In genomic region chr18:45588831-45589558, GRCh38 we compare ENCODE assay signal across 16 cellular contexts. TPM values are rescaled to one million over a fixed set of nuclear protein-coding genes. Genes with fewer than 3 reads are reported as not detected.
A peak's percentile ranks its signal among the peaks of the same experiment; 100 is the strongest.
DNase-seq lines count a peak whose midpoint lies in the region; ATAC-seq and TF ChIP-seq lines count a peak whose summit lies in the region.
"Had no signal": no experiment of that assay in that cellular context is flagged by ENCODE, and none has a peak within 500 bp of the region (broad histone marks: within the 10 kb centered on the region; RNA-seq: fewer than 3 reads in every experiment).

No MANE protein-coding gene starts in this region.

- TF ChIP-seq CTCF in AG09309 (IDR thresholded peaks at IDR 0.05; ENCODE audit: control insufficient read depth, insufficient read depth, low read depth, low read length, missing control alignments) (no peak), endodermal cell (conservative IDR thresholded peaks at IDR 0.05) (no peak)

- 73 to 83% methylated on average over 1 to 7 of the region's 8 CpGs for WGBS in endodermal cell (ENCODE audit: insufficient coverage in 1 of 2, insufficient read length in 1 of 2), 2 experiments

- H3K27ac ChIP-seq in HUES6 (ENCODE audit: low read depth, low read length) (no peak overlapping the region; the same call in 1 of the 2 replicates), endodermal cell (ENCODE audit: low read depth, low read length) (peak overlapping the region; percentile 12), rectal smooth muscle tissue (ENCODE audit: low read depth, low read length) (peak overlapping the region; percentile 24)

- H3K9ac ChIP-seq in HUES6 (ENCODE audit: low read length): no peak overlapping the region
- no peak overlapping the region for H3K9ac ChIP-seq in endodermal cell (ENCODE audit: extremely low read depth, low read length, poor library complexity, severe bottlenecking)
- H3K9ac ChIP-seq in rectal smooth muscle tissue (ENCODE audit: low read length): no peak overlapping the region

- H3K27me3 ChIP-seq in HUES6 (ENCODE audit: control insufficient read depth, insufficient read depth, low read length) (no peaks in the 10 kb centered on the region), endodermal cell (ENCODE audit: control insufficient read depth, insufficient read depth, low read length, poor library complexity, severe bottlenecking) (no peaks in the 10 kb centered on the region), rectal smooth muscle tissue (ENCODE audit: control insufficient read depth, insufficient read depth, low read length) (no peaks in the 10 kb centered on the region)

- ATAC-seq in GM21515 (IDR thresholded peaks at IDR 0.05; ENCODE audit: unreplicated experiment): no peak
- ATAC-seq in T-cell (replicated peaks in 1 of 4): no peak
- no peak for ATAC-seq in HG03025 (IDR thresholded peaks at IDR 0.05; ENCODE audit: low FRiP score, unreplicated experiment)
- ATAC-seq: stimulated activated naive B cell treated with anti-CD40 and anti-IgM and Interleukin-4, amounts not matched to agents 10 μg/mL and 1 μg/mL and 100 μg/mL, for 72 hours had no signal

- H3K36me3 ChIP-seq in HUES6 (ENCODE audit: control insufficient read depth, insufficient read depth, low read length): no peaks in the 10 kb centered on the region
- no peaks in the 10 kb centered on the region for H3K36me3 ChIP-seq in endodermal cell (ENCODE audit: control insufficient read depth, insufficient read depth, low read length)
- H3K36me3 ChIP-seq in rectal smooth muscle tissue (ENCODE audit: control insufficient read depth, insufficient read depth, low read length): no peaks in the 10 kb centered on the region

- peaks cover 13% of the 10 kb centered on the region for H3K4me1 Mint-ChIP-seq in endodermal cell
- no peaks in the 10 kb centered on the region for H3K4me1 Mint-ChIP-seq in T-cell
- H3K4me1 Mint-ChIP-seq: activated CD4-positive, alpha-beta T cell treated with anti-CD3 and anti-CD28 coated beads, Interleukin-2, amount 10 ng/mL, durations not matched to agents 7 days and 5 days; CD4-positive, CD25-positive, alpha-beta regulatory T cell had no signal

- H3K27me3 Mint-ChIP-seq in endodermal cell (ENCODE audit: insufficient read depth) (no peaks in the 10 kb centered on the region), T-cell (peaks cover 0 to 6% of the 10 kb centered on the region in 2 donors)
- H3K27me3 Mint-ChIP-seq: activated CD4-positive, alpha-beta T cell treated with anti-CD3 and anti-CD28 coated beads, Interleukin-2, amount 10 ng/mL, durations not matched to agents 7 days and 5 days; CD4-positive, CD25-positive, alpha-beta regulatory T cell; stimulated activated naive B cell treated with anti-CD40 and anti-IgM and Interleukin-4, amounts not matched to agents 10 μg/mL and 1 μg/mL and 100 μg/mL, for 72 hours had no signal

- CTCF ChIA-PET in T-cell (lab: Charles Lee): interaction anchor here in 1 of 2 donors (0.6 kb wide), 1 partner anchor 14 kb away, joined by 3 read pairs; no protein-coding TSS in a partner anchor

- H3K4me1 ChIP-seq in HUES6 (ENCODE audit: control insufficient read depth, insufficient read depth, low read length) (peaks cover 27% of the 10 kb centered on the region), endodermal cell (ENCODE audit: control insufficient read depth, insufficient read depth, low read length) (no peaks in the 10 kb centered on the region), rectal smooth muscle tissue (ENCODE audit: control insufficient read depth, insufficient read depth, low read length) (peaks cover 16% of the 10 kb centered on the region)

- H3K9me3 Mint-ChIP-seq in endodermal cell: no peaks in the 10 kb centered on the region
- H3K9me3 Mint-ChIP-seq in T-cell: no peaks in the 10 kb centered on the region
- H3K9me3 Mint-ChIP-seq: activated CD4-positive, alpha-beta T cell treated with anti-CD3 and anti-CD28 coated beads, Interleukin-2, amount 10 ng/mL, durations not matched to agents 7 days and 5 days; activated naive CD4-positive, alpha-beta T cell treated with anti-CD3 and anti-CD28 coated beads for 36 hours; stimulated activated naive B cell treated with anti-CD40 and anti-IgM and Interleukin-4, amounts not matched to agents 10 μg/mL and 1 μg/mL and 100 μg/mL, for 72 hours had no signal

- H3K9me3 ChIP-seq in HUES6 (ENCODE audit: control insufficient read depth, insufficient read depth, low read depth, low read length) (peaks cover 4% of the 10 kb centered on the region), endodermal cell (ENCODE audit: control insufficient read depth, low read length) (peaks cover 6% of the 10 kb centered on the region)

- POLR2A ChIA-PET in T-cell (lab: Charles Lee): no interaction called here

- H3K4me3 Mint-ChIP-seq in endodermal cell (no peak overlapping the region), T-cell (no peak overlapping the region)
- H3K4me3 Mint-ChIP-seq: activated CD4-positive, alpha-beta T cell treated with anti-CD3 and anti-CD28 coated beads, Interleukin-2, amount 10 ng/mL, durations not matched to agents 7 days and 5 days; activated naive CD4-positive, alpha-beta T cell treated with anti-CD3 and anti-CD28 coated beads for 36 hours; CD4-positive, CD25-positive, alpha-beta regulatory T cell; stimulated activated naive B cell treated with anti-CD40 and anti-IgM and Interleukin-4, amounts not matched to agents 10 μg/mL and 1 μg/mL and 100 μg/mL, for 72 hours had no signal

- DNase-seq in AG09309 (ENCODE audit: low read depth) (no peak), endodermal cell (no peak), T-cell (no peak), SKM-1 treated with dmso at 0.1 percent for 144 hours (lab: John Stamatoyannopoulos, UW; ENCODE audit: unreplicated experiment) (no peak)
- DNase-seq: activated CD4-positive, alpha-beta T cell treated with anti-CD3 and anti-CD28 coated beads, Interleukin-2, amount 10 ng/mL, durations not matched to agents 7 days and 5 days; activated naive CD4-positive, alpha-beta T cell treated with anti-CD3 and anti-CD28 coated beads for 36 hours; CD4-positive, CD25-positive, alpha-beta regulatory T cell; dermis blood vessel endothelial cell; hypothalamus; NCI-H1105 treated with DMSO at 0.1 percent for 48 hours; NCI-H748 treated with DMSO at 0.1 percent for 48 hours; stimulated activated naive B cell treated with anti-CD40 and anti-IgM and Interleukin-4, amounts not matched to agents 10 μg/mL and 1 μg/mL and 100 μg/mL, for 72 hours had no signal

- H3K36me3 Mint-ChIP-seq in endodermal cell (ENCODE audit: low read depth) (no peaks in the 10 kb centered on the region), T-cell (no peaks in the 10 kb centered on the region)
- H3K36me3 Mint-ChIP-seq: CD4-positive, CD25-positive, alpha-beta regulatory T cell; stimulated activated naive B cell treated with anti-CD40 and anti-IgM and Interleukin-4, amounts not matched to agents 10 μg/mL and 1 μg/mL and 100 μg/mL, for 72 hours had no signal

- H3K4me3 ChIP-seq in AG09309 (ENCODE audit: control insufficient read depth, low read depth, low read length) (peak overlapping the region; percentile 7; the same call in 1 of the 2 replicates), HUES6 (ENCODE audit: low read depth, low read length) (0 out of 2 replicates have a peak overlapping the region, but pooled peaks have one; percentile 17), endodermal cell (ENCODE audit: low read length) (no peak overlapping the region), rectal smooth muscle tissue (ENCODE audit: low read length) (no peak overlapping the region)

- H3K27ac Mint-ChIP-seq in endodermal cell: peak overlapping the region; percentile 10
- H3K27ac Mint-ChIP-seq in T-cell: no peak overlapping the region
- H3K27ac Mint-ChIP-seq: activated CD4-positive, alpha-beta T cell treated with anti-CD3 and anti-CD28 coated beads, Interleukin-2, amount 10 ng/mL, durations not matched to agents 7 days and 5 days; activated naive CD4-positive, alpha-beta T cell treated with anti-CD3 and anti-CD28 coated beads for 36 hours; stimulated activated naive B cell treated with anti-CD40 and anti-IgM and Interleukin-4, amounts not matched to agents 10 μg/mL and 1 μg/mL and 100 μg/mL, for 72 hours had no signal

RNA-seq across cellular contexts. Expression of gene SLC14A2, which starts 26.3 kb away (rescaled TPM):
- under 1 TPM in 1 of 2 donors, not detected in 1; 0.09 TPM for total RNA-seq in endodermal cell
- polyA plus RNA-seq in endodermal cell (2013, experiment 1 of 2): 0.21 TPM
- 0.33 TPM for polyA plus RNA-seq in endodermal cell (2013, experiment 2 of 2)
- under 1 TPM in 3 of 5 donors, not detected in 2; 0.06 to 0.14 (median 0.06) TPM for total RNA-seq in T-cell
- total RNA-seq: activated naive CD4-positive, alpha-beta T cell treated with anti-CD3 and anti-CD28 coated beads for 36 hours; dermis blood vessel endothelial cell had no signal

Comparison
In these comparisons a context has a peak if more than half of its experiments do, and no peak if none do; other contexts are left out.
1. H3K4me3 ChIP-seq: peak in AG09309 (single experiment) and HUES6 (single experiment); none in endodermal cell (single experiment) and rectal smooth muscle tissue (single experiment).